Comparison of ENCODE assay signal across 24 cellular contexts in genomic region chr2:43989549-43989948, GRCh38. TPM values are rescaled to one million over a fixed set of nuclear protein-coding genes. Genes with fewer than 3 reads are reported as not detected.
A peak's percentile ranks its signal among the peaks of the same experiment; 100 is the strongest.
DNase-seq lines count a peak whose midpoint lies in the region; ATAC-seq, FAIRE-seq and TF ChIP-seq lines count a peak whose summit lies in the region.
"Had no signal": no experiment of that assay in that cellular context is flagged by ENCODE, and none has a peak within 500 bp of the region (broad histone marks: within the 10 kb centered on the region; RNA-seq: fewer than 3 reads in every experiment).

No MANE protein-coding gene starts in this region.

- H3K4me1 Mint-ChIP-seq in CD4-positive, alpha-beta T cell (ENCODE audit: low read depth), result peaks cover 66% of the 10 kb centered on the region

- H3K27me3 ChIP-seq in HepG2 (ENCODE audit: control insufficient read depth in 1 of 2, insufficient read depth in 2 of 2, low read length in 2 of 2) (no peaks in the 10 kb centered on the region), right lobe of liver (no peaks in the 10 kb centered on the region)
- H3K27me3 ChIP-seq in CD4-positive, alpha-beta T cell (ENCODE audit: control insufficient read depth, insufficient read depth, low read length), result no peaks in the 10 kb centered on the region
- H3K27me3 ChIP-seq: BLaER1 had no signal

- H3K36me3 ChIP-seq in HepG2 (replicated peaks in 1 of 2; ENCODE audit: control insufficient read depth in 1 of 2, insufficient read depth in 2 of 2, low read length in 2 of 2) (peaks cover 10 to 59% of the 10 kb centered on the region in 2 experiments), right lobe of liver (no peaks in the 10 kb centered on the region)

- peak; percentile 18 for DNase-seq in DMS 273 (lab: John Stamatoyannopoulos, UW; ENCODE audit: unreplicated experiment)
- no peak for DNase-seq in DMS 273 treated with DMSO at 0.1 percent for 48 hours (lab: John Stamatoyannopoulos, UW)
- DNase-seq in HepG2 (ENCODE audit: low spot score), result no peak
- no peak for DNase-seq in right lobe of liver
- peak; percentile 2 for DNase-seq in fibroblast of gingiva (ENCODE audit: low read depth)
- DNase-seq in CD4-positive, alpha-beta T cell, result no peak
- DNase-seq in mesenteric fat pad (ENCODE audit: low spot score), result no peak
- DNase-seq: CD4-positive, CD25-positive, alpha-beta regulatory T cell; CD8-positive, alpha-beta memory T cell; DMS153; DND-41; GM23248; H7; HCEC 1CT had no signal

- no peak for TF ChIP-seq RAD21 in HepG2 (CRISPR knock-in tag; IDR thresholded peaks at IDR 0.05)

- H3K4me3 Mint-ChIP-seq in CD4-positive, alpha-beta T cell, result no peak overlapping the region
- H3K4me3 Mint-ChIP-seq: B cell; CD8-positive, alpha-beta memory T cell had no signal

- H3K27me3 Mint-ChIP-seq in CD4-positive, alpha-beta T cell, result no peaks in the 10 kb centered on the region
- H3K27me3 Mint-ChIP-seq: B cell; CD4-positive, CD25-positive, alpha-beta regulatory T cell; CD8-positive, alpha-beta memory T cell had no signal

- H3K79me2 ChIP-seq in HepG2 (ENCODE audit: insufficient read depth, low read length), result peaks cover 89% of the 10 kb centered on the region

- no peak overlapping the region for H3K27ac Mint-ChIP-seq in CD4-positive, alpha-beta T cell
- H3K27ac Mint-ChIP-seq: B cell; CD4-positive, CD25-positive, alpha-beta regulatory T cell had no signal

- H3K4me3 ChIP-seq in HepG2 (replicated peaks in 1 of 3; ENCODE audit: insufficient read depth in 1 of 3, low read depth in 2 of 3, low read length in 3 of 3), result no peak overlapping the region
- H3K4me3 ChIP-seq in right lobe of liver, result no peak overlapping the region
- H3K4me3 ChIP-seq: BLaER1, GM23248 had no signal

- H3K27ac ChIP-seq in HepG2 (ENCODE audit: extremely low read length, insufficient read depth, low read length) (no peak overlapping the region), right lobe of liver (no peak overlapping the region)
- H3K27ac ChIP-seq in CD4-positive, alpha-beta T cell (ENCODE audit: low read depth, low read length), result no peak overlapping the region
- H3K27ac ChIP-seq: 22Rv1, BLaER1, C4-2B, GM23248 had no signal

- H3K9me3 Mint-ChIP-seq in CD4-positive, alpha-beta T cell, result no peaks in the 10 kb centered on the region
- H3K9me3 Mint-ChIP-seq: CD8-positive, alpha-beta memory T cell had no signal

- peaks cover 44% of the 10 kb centered on the region for H4K20me1 ChIP-seq in HepG2 (ENCODE audit: insufficient read depth, low read length)

- WGBS in HepG2 (ENCODE audit: low lambda C conversion rate), result 95% methylated on average over 4 of the region's 4 CpGs
- WGBS in right lobe of liver (ENCODE audit: insufficient coverage, low coverage, low lambda C conversion rate, missing lambda C conversion rate), result 81% methylated on average over 4 of the region's 4 CpGs

- no peaks in the 10 kb centered on the region for H3K9me3 ChIP-seq in HepG2 (ENCODE audit: low read length)
- no peaks in the 10 kb centered on the region for H3K9me3 ChIP-seq in right lobe of liver
- no peaks in the 10 kb centered on the region for H3K9me3 ChIP-seq in CD4-positive, alpha-beta T cell (ENCODE audit: control insufficient read depth, low read length)
- H3K9me3 ChIP-seq: BLaER1 had no signal

- POLR2A ChIA-PET in HepG2 (lab: Yijun Ruan, JAX), result no interaction called here
- POLR2A ChIA-PET in CD4-positive, alpha-beta T cell (lab: Charles Lee), result no interaction called here

- ATAC-seq in HepG2 (no peak), right lobe of liver (no peak), HG02981 (IDR thresholded peaks at IDR 0.05; ENCODE audit: unreplicated experiment) (no peak)
- ATAC-seq in CD4-positive, alpha-beta T cell (ENCODE audit: poor library complexity), result no peak

- no peak for FAIRE-seq in HepG2 (lab: Jason Lieb, UNC)
- FAIRE-seq: A204.1, D721Med, G401.6, GM12892, H1 had no signal

- no peak overlapping the region for H3K9ac ChIP-seq in HepG2 (ENCODE audit: insufficient read depth, low read depth, low read length)
- H3K9ac ChIP-seq: BLaER1, GM23248 had no signal

- TF ChIP-seq CTCF in HepG2 (CRISPR knock-in tag; IDR thresholded peaks at IDR 0.05) (no peak), right lobe of liver (IDR thresholded peaks at IDR 0.05) (no peak)
- no peak for TF ChIP-seq CTCF in CD4-positive, alpha-beta T cell (IDR thresholded peaks at IDR 0.05)

- TF ChIP-seq EP300 in HepG2 (IDR thresholded peaks at IDR 0.05; ENCODE audit: low read depth in 2 of 2, low read length in 2 of 2) (no peak), HepG2 (CRISPR knock-in tag; IDR thresholded peaks at IDR 0.05; ENCODE audit: borderline replicate concordance) (no peak)

- no TSS peak for BruUV-seq in HepG2 (replicated peaks; lab: Mats Ljungman, UMichigan)

- H3K4me2 ChIP-seq in HepG2 (ENCODE audit: low read depth, low read length), result no peak overlapping the region
- H3K4me2 ChIP-seq: BLaER1 had no signal

- H3K36me3 Mint-ChIP-seq in CD4-positive, alpha-beta T cell (ENCODE audit: low read depth), result peaks cover 74% of the 10 kb centered on the region

- intact Hi-C loops in HepG2 (cut with micrococcal nuclease; ENCODE audit: unreplicated experiment) (no loop called here), right lobe of liver (cut with DNase I) (no loop called here)
- intact Hi-C loops in CD4-positive, alpha-beta T cell (cut with DNase I, micrococcal nuclease), result no loop called here

- CTCF ChIA-PET in HepG2 (lab: Yijun Ruan, JAX; ENCODE audit: low intra/inter-chr PET ratio, low total read pairs), result no interaction called here
- CTCF ChIA-PET in CD4-positive, alpha-beta T cell (lab: Charles Lee), result no interaction called here

- no peak for TF ChIP-seq POLR2A in HepG2 (IDR thresholded peaks at IDR 0.05; ENCODE audit: insufficient read depth in 1 of 2, low read depth in 2 of 2, low read length in 2 of 2)
- TF ChIP-seq POLR2A in right lobe of liver (IDR thresholded peaks at IDR 0.05), result no peak

- H2AFZ ChIP-seq in HepG2 (ENCODE audit: low read length), result no peak overlapping the region
- H2AFZ ChIP-seq: GM23248 had no signal

- H3K4me1 ChIP-seq in HepG2 (ENCODE audit: insufficient read depth, low read length) (peaks cover 47% of the 10 kb centered on the region), right lobe of liver (peaks cover 0 to 4% (median 0%) of the 10 kb centered on the region in 4 donors)

- in situ Hi-C loops in HepG2 (cut with HindIII; ENCODE audit: extremely low pct_ligation_motif_present, low pct_unique_long_range_greater_than_20kb), result no loop called here

TF ChIP-seq in HepG2, 621 proteins besides CTCF, POLR2A, EP300 and RAD21:
- TF ChIP-seq ZBTB7B (CRISPR knock-in tag; IDR thresholded peaks at IDR 0.05) (no peak), GABPB1 (CRISPR knock-in tag; IDR thresholded peaks at IDR 0.05) (no peak), CEBPB (IDR thresholded peaks at IDR 0.05; ENCODE audit: borderline replicate concordance, low read depth, low read length) (peak; percentile 75), ELF3 (CRISPR knock-in tag; IDR thresholded peaks at IDR 0.05) (no peak), YEATS4 (CRISPR knock-in tag; IDR thresholded peaks at IDR 0.05; ENCODE audit: borderline replicate concordance) (no peak), ATF5 (CRISPR knock-in tag; IDR thresholded peaks at IDR 0.05; ENCODE audit: low read depth) (no peak), ZNF737 (CRISPR knock-in tag; IDR thresholded peaks at IDR 0.05; ENCODE audit: borderline replicate concordance) (no peak)

RNA-seq across cellular contexts. Expression of gene LRPPRC, which starts 6.2 kb away (rescaled TPM):
- total RNA-seq in HepG2 (2016; rRNA removed; fragmentation: Illumina TruSeq; extraction: Trizol) (167 and 307 TPM in 2 replicates), right lobe of liver (10 to 100 TPM; 39.6 to 53.8 (median 45.5) TPM), mesenteric fat pad (70.8 TPM)
- total RNA-seq in HepG2 (2016; cell fraction: cytosol; rRNA removed; fragmentation: Illumina TruSeq; extraction: Trizol; ENCODE audit: low read depth), result 38.2 and 40.5 TPM in 2 replicates
- 164 and 309 TPM in 2 replicates for total RNA-seq in HepG2 (2016; cell fraction: insoluble cytoplasmic fraction; rRNA removed; fragmentation: Illumina TruSeq; extraction: Trizol)
- total RNA-seq in HepG2 (2016; cell fraction: membrane; rRNA removed; fragmentation: Illumina TruSeq; extraction: Trizol), result 59.5 and 69.4 TPM in 2 replicates
- total RNA-seq in HepG2 (2016; cell fraction: nucleus; rRNA removed; fragmentation: Illumina TruSeq; extraction: Trizol), result 164 and 186 TPM in 2 replicates
- polyA plus RNA-seq in HepG2 (2011; rRNA removed), result 80.9 and 117 TPM in 2 replicates
- 47.3 and 64.4 TPM in 2 replicates for polyA plus RNA-seq in HepG2 (2011; cell fraction: cytosol; rRNA removed)
- 50.1 and 64.8 TPM in 2 replicates for polyA plus RNA-seq in HepG2 (2011; cell fraction: nucleus; rRNA removed)
- polyA plus RNA-seq in HepG2 (2012), result 113 and 158 TPM in 2 replicates
- 5.8 and 6.2 TPM in 2 replicates for polyA plus RNA-seq in HepG2 (2016; cell fraction: cytosol; fragmentation: Illumina TruSeq; extraction: Trizol; ENCODE audit: low read depth)
- 202 and 204 TPM in 2 replicates for polyA plus RNA-seq in HepG2 (2016; cell fraction: insoluble cytoplasmic fraction; fragmentation: Illumina TruSeq; extraction: Trizol; ENCODE audit: low read depth)
- 14.7 and 18.7 TPM in 2 replicates for polyA plus RNA-seq in HepG2 (2016; cell fraction: membrane; fragmentation: Illumina TruSeq; extraction: Trizol; ENCODE audit: low read depth)
- 186 and 216 TPM in 2 replicates for polyA plus RNA-seq in HepG2 (2016; cell fraction: nucleus; fragmentation: Illumina TruSeq; extraction: Trizol; ENCODE audit: insufficient read depth, low read depth)
- polyA minus RNA-seq in HepG2 (2011; rRNA and poly(A)+ RNA removed; ENCODE audit: low replicate concordance), result 64.6 and 115 TPM in 2 replicates
- polyA minus RNA-seq in HepG2 (2011; cell fraction: cytosol; rRNA and poly(A)+ RNA removed), result 343 and 363 TPM in 2 replicates
- 210 and 231 TPM in 2 replicates for polyA minus RNA-seq in HepG2 (2011; cell fraction: nucleus; rRNA and poly(A)+ RNA removed)
- 10 to 100 TPM; 55.2 to 55.4 TPM for total RNA-seq in CD4-positive, alpha-beta T cell

Comparison
In these comparisons a context has a peak if more than half of its experiments do, and no peak if none do; other contexts are left out.
1. DNase-seq: peak in DMS 273 (single experiment) and fibroblast of gingiva (single experiment); none in DMS 273 treated with DMSO at 0.1 percent for 48 hours (single experiment), HepG2 (single experiment), right lobe of liver (0 of 3), CD4-positive, alpha-beta T cell (0 of 10) and mesenteric fat pad (single experiment).